Comparison of ENCODE assay signal across 10 cellular contexts in genomic region chr11:35337136-35337918, GRCh38.
A peak's percentile ranks its signal among the peaks of the same experiment; 100 is the strongest.
DNase-seq lines count a peak whose midpoint lies in the region; ATAC-seq and TF ChIP-seq lines count a peak whose summit lies in the region.
"Had no signal": no experiment of that assay in that cellular context is flagged by ENCODE, and none has a peak within 500 bp of the region (broad histone marks: within the 10 kb centered on the region; RNA-seq: fewer than 3 reads in every experiment).

No MANE protein-coding gene starts in this region.

- no peaks in the 10 kb centered on the region for H3K9me3 Mint-ChIP-seq in activated naive CD8-positive, alpha-beta T cell treated with anti-CD3 and anti-CD28 coated beads, Interleukin-2, amount 50 U/mL, for 24 hours

- peak overlapping the region; percentile 19 for H3K27ac Mint-ChIP-seq in activated naive CD8-positive, alpha-beta T cell treated with anti-CD3 and anti-CD28 coated beads, Interleukin-2, amount 50 U/mL, for 24 hours

- no peaks in the 10 kb centered on the region for H3K4me1 ChIP-seq in lower lobe of right lung

- no peaks in the 10 kb centered on the region for H3K9me3 ChIP-seq in lower lobe of right lung

- DNase-seq in AG08395 (ENCODE audit: low spot score) (peak; percentile 94), lower lobe of right lung (no peak), Right ventricle myocardium superior (no peak), NCI-H2227 treated with DMSO at 0.1 percent for 48 hours (lab: John Stamatoyannopoulos, UW) (no peak)
- no peak for DNase-seq in activated naive CD8-positive, alpha-beta T cell treated with anti-CD3 and anti-CD28 coated beads, Interleukin-2, amount 50 U/mL, for 24 hours
- DNase-seq: NCI-H1048, occipital lobe had no signal

- no peak overlapping the region for H3K4me3 Mint-ChIP-seq in activated naive CD8-positive, alpha-beta T cell treated with anti-CD3 and anti-CD28 coated beads, Interleukin-2, amount 50 U/mL, for 24 hours

- no peak for TF ChIP-seq CTCF in lower lobe of right lung (IDR thresholded peaks at IDR 0.05)

- H3K36me3 Mint-ChIP-seq in activated naive CD8-positive, alpha-beta T cell treated with anti-CD3 and anti-CD28 coated beads, Interleukin-2, amount 50 U/mL, for 24 hours (ENCODE audit: low read depth) = no peaks in the 10 kb centered on the region

- no peaks in the 10 kb centered on the region for H3K27me3 ChIP-seq in lower lobe of right lung (ENCODE audit: low read depth)

- ATAC-seq in HG02610 (IDR thresholded peaks at IDR 0.05; ENCODE audit: unreplicated experiment) (peak; percentile 53), lower lobe of right lung (peak; percentile 27 to 71), GM21381 (IDR thresholded peaks at IDR 0.05; ENCODE audit: unreplicated experiment) (no peak), Right ventricle myocardium superior (ENCODE audit: poor library complexity) (no peak), HG03457 (IDR thresholded peaks at IDR 0.05; ENCODE audit: unreplicated experiment) (no peak)
- peak; percentile 96 for ATAC-seq in activated naive CD8-positive, alpha-beta T cell treated with anti-CD3 and anti-CD28 coated beads, Interleukin-2, amount 50 U/mL, for 24 hours

- H3K27me3 Mint-ChIP-seq in activated naive CD8-positive, alpha-beta T cell treated with anti-CD3 and anti-CD28 coated beads, Interleukin-2, amount 50 U/mL, for 24 hours = peaks cover 2% of the 10 kb centered on the region

- H3K36me3 ChIP-seq in lower lobe of right lung = no peaks in the 10 kb centered on the region

- H3K4me3 ChIP-seq in lower lobe of right lung = no peak overlapping the region

- intact Hi-C loops in lower lobe of right lung (cut with DNase I) = no loop called here
- intact Hi-C loops in Right ventricle myocardium superior (cut with DNase I) = no loop called here

- H3K27ac ChIP-seq in lower lobe of right lung = no peak overlapping the region

- H3K4me1 Mint-ChIP-seq in activated naive CD8-positive, alpha-beta T cell treated with anti-CD3 and anti-CD28 coated beads, Interleukin-2, amount 50 U/mL, for 24 hours = peaks cover 35% of the 10 kb centered on the region

Comparison
In these comparisons a context has a peak if more than half of its experiments do, and no peak if none do; other contexts are left out.
1. ATAC-seq: peak in HG02610 (single experiment), activated naive CD8-positive, alpha-beta T cell treated with anti-CD3 and anti-CD28 coated beads, Interleukin-2, amount 50 U/mL, for 24 hours (single experiment) and lower lobe of right lung (2 of 2); none in GM21381 (single experiment), Right ventricle myocardium superior (single experiment) and HG03457 (single experiment).